24 cellular contexts compared by ENCODE assay signal in genomic region chr13:75454497-75454896, GRCh38. TPM values are rescaled to one million over a fixed set of nuclear protein-coding genes. Genes with fewer than 3 reads are reported as not detected.
DNase-seq lines count a peak whose midpoint lies in the region; ATAC-seq, FAIRE-seq and TF ChIP-seq lines count a peak whose summit lies in the region.
"Had no signal": no experiment of that assay in that cellular context is flagged by ENCODE, and none has a peak within 500 bp of the region (broad histone marks: within the 10 kb centered on the region; RNA-seq: fewer than 3 reads in every experiment).

No MANE protein-coding gene starts in this region.

- H3F3A ChIP-seq in PC-3 (ENCODE audit: low read length, unreplicated experiment), result no peaks in the 10 kb centered on the region

- no TSS peak for BruUV-seq in mammary epithelial cell (replicated peaks; lab: Mats Ljungman, UMichigan)
- no TSS peak for BruUV-seq in PC-3 (replicated peaks; lab: Mats Ljungman, UMichigan)

- H3K4me2 ChIP-seq in mammary epithelial cell (ENCODE audit: insufficient read depth, low read depth, low read length) (peak overlapping the region; percentile 67), keratinocyte (ENCODE audit: control insufficient read depth, extremely low read depth, insufficient read depth, low read depth, low read length) (peak overlapping the region; percentile 69), PC-3 (ENCODE audit: low read length) (no peak overlapping the region)

- H3K9me1 ChIP-seq in keratinocyte (ENCODE audit: control insufficient read depth, extremely low read depth, insufficient read depth, low read length), result no peaks in the 10 kb centered on the region

- no peak overlapping the region for H3K4me3 ChIP-seq in left ventricle myocardium inferior
- no peak overlapping the region for H3K4me3 ChIP-seq in mammary epithelial cell (replicated peaks in 1 of 3; ENCODE audit: insufficient read depth in 1 of 3, low read depth in 2 of 3, low read length in 3 of 3)
- H3K4me3 ChIP-seq in keratinocyte (ENCODE audit: control insufficient read depth in 2 of 3, extremely low read depth in 1 of 3, insufficient read depth in 2 of 3, low read depth in 1 of 3, low read length in 3 of 3), result peak overlapping the region in 1 of 3 experiments; percentile 24
- H3K4me3 ChIP-seq in PC-3 (ENCODE audit: low read length), result no peak overlapping the region
- H3K4me3 ChIP-seq: SK-N-MC had no signal

- dilution Hi-C loops in mammary epithelial cell (cut with HindIII; ENCODE audit: low sequenced_read_pairs), result no loop called here
- dilution Hi-C loops in keratinocyte (cut with MboI; ENCODE audit: extremely low pct_ligation_motif_present, low sequenced_read_pairs), result no loop called here

- H3K27ac ChIP-seq in left ventricle myocardium inferior (replicated peaks), result peak overlapping the region; percentile 3
- H3K27ac ChIP-seq in mammary epithelial cell (ENCODE audit: insufficient read depth, low read depth, low read length), result peak overlapping the region; percentile 42
- peak overlapping the region; percentile 67 for H3K27ac ChIP-seq in keratinocyte (ENCODE audit: control insufficient read depth, insufficient read depth, low read length)
- no peak overlapping the region for H3K27ac ChIP-seq in PC-3 (ENCODE audit: low read length)
- H3K27ac ChIP-seq: SK-N-MC had no signal

- H3K27me3 ChIP-seq in left ventricle myocardium inferior (ENCODE audit: low read depth) (no peaks in the 10 kb centered on the region), mammary epithelial cell (ENCODE audit: insufficient read depth, low read length) (no peaks in the 10 kb centered on the region), keratinocyte (ENCODE audit: control insufficient read depth, extremely low read depth, insufficient read depth, low read length) (no peaks in the 10 kb centered on the region), PC-3 (ENCODE audit: low read length) (no peaks in the 10 kb centered on the region)

- POLR2A ChIA-PET in PC-3 (lab: Charles Lee; ENCODE audit: unreplicated experiment), result no interaction called here

- H3K9me3 ChIP-seq in left ventricle myocardium inferior (replicated peaks) (no peaks in the 10 kb centered on the region), mammary epithelial cell (replicated peaks; ENCODE audit: insufficient read depth, low read length) (no peaks in the 10 kb centered on the region), keratinocyte (ENCODE audit: control insufficient read depth, low read depth, low read length) (no peaks in the 10 kb centered on the region), PC-3 (ENCODE audit: low read length) (no peaks in the 10 kb centered on the region)

- DNase-seq in left ventricle myocardium inferior, result no peak
- no peak for DNase-seq in Right ventricle myocardium inferior (ENCODE audit: missing footprints)
- peak; percentile 76 for DNase-seq in mammary epithelial cell
- peak; percentile 69 for DNase-seq in keratinocyte (ENCODE audit: low read depth, low spot score)
- DNase-seq in PC-3, result no peak
- no peak for DNase-seq in DMS79 treated with DMSO at 0.1 percent for 48 hours (lab: John Stamatoyannopoulos, UW)
- no peak for DNase-seq in NCI-H1417 treated with DMSO at 0.1 percent for 48 hours (lab: John Stamatoyannopoulos, UW)
- DNase-seq: Calu3; CD8-positive, alpha-beta memory T cell; DMS53; EL; GF-D8; H7; Karpas-422; MM.1S; NCI-H1092; NCI-H146; NCI-H2081; NCI-H446; NCI-H526; SHP77 had no signal

- in situ Hi-C loops in mammary epithelial cell (cut with MboI; ENCODE audit: low sequenced_read_pairs in 2 of 2), result no loop called here

- H2AFZ ChIP-seq in mammary epithelial cell (ENCODE audit: low read depth, low read length), result no peak overlapping the region
- no peak overlapping the region for H2AFZ ChIP-seq in keratinocyte (ENCODE audit: control insufficient read depth, low read length)
- no peak overlapping the region for H2AFZ ChIP-seq in PC-3 (ENCODE audit: low read length)

- no peaks in the 10 kb centered on the region for H3K36me3 ChIP-seq in left ventricle myocardium inferior
- H3K36me3 ChIP-seq in mammary epithelial cell (ENCODE audit: insufficient read depth, low read length), result no peaks in the 10 kb centered on the region
- H3K36me3 ChIP-seq in keratinocyte (ENCODE audit: control insufficient read depth in 2 of 2, extremely low read depth in 1 of 2, insufficient read depth in 2 of 2, low read length in 2 of 2), result no peaks in the 10 kb centered on the region
- H3K36me3 ChIP-seq in PC-3 (ENCODE audit: low read depth, low read length), result no peaks in the 10 kb centered on the region

- H3K9ac ChIP-seq in mammary epithelial cell (ENCODE audit: insufficient read depth, low read length), result no peak overlapping the region
- H3K9ac ChIP-seq in keratinocyte (ENCODE audit: control insufficient read depth, extremely low read depth, insufficient read depth, low read length), result peak overlapping the region; percentile 14
- no peak overlapping the region for H3K9ac ChIP-seq in PC-3 (ENCODE audit: low read length)

- 0% methylated on average over 1 of the region's 1 CpG for WGBS in mammary epithelial cell (ENCODE audit: low coverage, missing lambda C conversion rate)

- TF ChIP-seq CTCF in left ventricle myocardium inferior (IDR thresholded peaks at IDR 0.05; ENCODE audit: borderline replicate concordance) (no peak), mammary epithelial cell (conservative IDR thresholded peaks at IDR 0.05 in 1 of 2, IDR thresholded peaks at IDR 0.05 in 1 of 2; ENCODE audit: extremely low read depth in 1 of 2, insufficient read depth in 1 of 2, low read depth in 1 of 2, low read length in 2 of 2) (no peak), keratinocyte (optimal IDR thresholded peaks at IDR 0.05 in 1 of 3, IDR thresholded peaks at IDR 0.05 in 1 of 3, conservative IDR thresholded peaks at IDR 0.05 in 1 of 3; ENCODE audit: extremely low read depth in 1 of 3, insufficient read depth in 2 of 3, low read length in 3 of 3) (no peak), PC-3 (conservative IDR thresholded peaks at IDR 0.05; ENCODE audit: low read depth, low read length) (no peak)

- CTCF ChIA-PET in mammary epithelial cell (lab: Charles Lee; ENCODE audit: low non-redundant PET) (no interaction called here), PC-3 (lab: Charles Lee) (no interaction called here)

- H3K79me2 ChIP-seq in mammary epithelial cell (ENCODE audit: insufficient read depth, low read length) (peaks cover 34% of the 10 kb centered on the region), keratinocyte (ENCODE audit: control insufficient read depth, insufficient read depth, low read length) (peaks cover 11% of the 10 kb centered on the region), PC-3 (ENCODE audit: low read length) (peaks cover 7% of the 10 kb centered on the region; the same call in 1 of the 2 replicates)

- H3K4me1 ChIP-seq in left ventricle myocardium inferior (peaks cover 71% of the 10 kb centered on the region), mammary epithelial cell (ENCODE audit: insufficient read depth, low read length) (peaks cover 33% of the 10 kb centered on the region), keratinocyte (ENCODE audit: control insufficient read depth, extremely low read depth, insufficient read depth, low read length) (peaks cover 50% of the 10 kb centered on the region), PC-3 (ENCODE audit: insufficient read depth, low read length) (peaks cover 3% of the 10 kb centered on the region; the same call in 1 of the 2 replicates)

- H3K9me2 ChIP-seq in PC-3 (replicated peaks; ENCODE audit: low read length), result no peaks in the 10 kb centered on the region

- H4K20me1 ChIP-seq in mammary epithelial cell (ENCODE audit: insufficient read depth, low read length) (no peaks in the 10 kb centered on the region), keratinocyte (ENCODE audit: control insufficient read depth, extremely low read depth, insufficient read depth, low read length) (no peaks in the 10 kb centered on the region), PC-3 (ENCODE audit: low read length) (no peaks in the 10 kb centered on the region)

- ATAC-seq in Right ventricle myocardium inferior (no peak), PC-3 (no peak)

- intact Hi-C loops in left ventricle myocardium inferior (cut with micrococcal nuclease) (no loop called here), Right ventricle myocardium inferior (cut with DNase I) (no loop called here), mammary epithelial cell (cut with micrococcal nuclease) (no loop called here), PC-3 (cut with micrococcal nuclease) (no loop called here)

- FAIRE-seq in keratinocyte (lab: Jason Lieb, UNC), result peak; percentile 78
- FAIRE-seq: A204.1, RCC 7860 had no signal

RNA-seq across cellular contexts. Expression of gene TBC1D4, which starts 27.5 kb away (rescaled TPM):
- total RNA-seq in left ventricle myocardium inferior, result 97.5 TPM
- 86.8 TPM for total RNA-seq in Right ventricle myocardium inferior
- 10 to 100 TPM; 13.9 to 36.7 TPM for total RNA-seq in mammary epithelial cell
- polyA plus RNA-seq in mammary epithelial cell, result 20.8 TPM
- 41.5 TPM for polyA minus RNA-seq in mammary epithelial cell
- polyA plus RNA-seq in keratinocyte, result 14.2 to 18.7 TPM (median 16.6 TPM) in 3 replicates
- 30.1 TPM for polyA plus RNA-seq in keratinocyte (2011; ENCODE audit: low read depth)
- 10.9 and 11.1 TPM in 2 replicates for polyA plus RNA-seq in keratinocyte (2011; cell fraction: cytosol; rRNA removed)
- 22.4 and 24.4 TPM in 2 replicates for polyA plus RNA-seq in keratinocyte (2011; cell fraction: nucleus; rRNA removed)
- 6.7 and 11.5 TPM in 2 replicates for polyA plus RNA-seq in keratinocyte (2012; ENCODE audit: low replicate concordance)
- 23.7 to 36.2 TPM (median 32.1 TPM) in 3 replicates for polyA minus RNA-seq in keratinocyte
- polyA minus RNA-seq in keratinocyte (2011; cell fraction: cytosol; rRNA and poly(A)+ RNA removed), result 21.7 TPM
- polyA minus RNA-seq in keratinocyte (2011; cell fraction: nucleus; rRNA and poly(A)+ RNA removed), result 34.5 and 37.9 TPM in 2 replicates
- 15.1 and 22.3 TPM in 2 replicates for total RNA-seq in PC-3 (2014; rRNA removed)

Comparison
In these comparisons a context has a peak if more than half of its experiments do, and no peak if none do; other contexts are left out.
1. DNase-seq: peak in mammary epithelial cell (single experiment) and keratinocyte (single experiment); none in left ventricle myocardium inferior (single experiment), Right ventricle myocardium inferior (single experiment), PC-3 (single experiment), DMS79 treated with DMSO at 0.1 percent for 48 hours (single experiment) and NCI-H1417 treated with DMSO at 0.1 percent for 48 hours (single experiment).